ENCODE assay signal across 1 cellular context in genomic region chr4:124711469-124712416, GRCh38.
TF ChIP-seq lines count a peak whose summit lies in the region.

No MANE protein-coding gene starts in this region.

TF ChIP-seq in K562, 482 proteins besides CTCF, POLR2A, EP300 and RAD21 (continued from another document and continues in another):
- TF ChIP-seq CUX1 (CRISPR knock-in tag; IDR thresholded peaks at IDR 0.05) (no peak), MYC (IDR thresholded peaks at IDR 0.05; ENCODE audit: low read depth, low read length) (no peak), MYC (CRISPR knock-in tag; IDR thresholded peaks at IDR 0.05; ENCODE audit: borderline replicate concordance, low read depth) (no peak), BCLAF1 (IDR thresholded peaks at IDR 0.05; ENCODE audit: borderline replicate concordance in 1 of 2, control insufficient read depth in 1 of 2, low read depth in 2 of 2, low read length in 1 of 2) (no peak), ZNF274 (IDR thresholded peaks at IDR 0.05; ENCODE audit: borderline replicate concordance, low read depth, low read length) (no peak), HNRNPLL (IDR thresholded peaks at IDR 0.05; ENCODE audit: low read depth, low read length, poor library complexity, severe bottlenecking) (peak; percentile 94), JUN (IDR thresholded peaks at IDR 0.05; ENCODE audit: borderline replicate concordance, low read depth, low read length) (no peak), JUN (CRISPR knock-in tag; IDR thresholded peaks at IDR 0.05; ENCODE audit: borderline replicate concordance) (no peak), ZNF778 (CRISPR knock-in tag; IDR thresholded peaks at IDR 0.05) (no peak), ELK3 (CRISPR knock-in tag; IDR thresholded peaks at IDR 0.05) (no peak), TSHZ1 (CRISPR knock-in tag; IDR thresholded peaks at IDR 0.05) (no peak), RERE (CRISPR knock-in tag; IDR thresholded peaks at IDR 0.05; ENCODE audit: borderline replicate concordance) (no peak), KAT7 (CRISPR knock-in tag; IDR thresholded peaks at IDR 0.05; ENCODE audit: borderline replicate concordance) (no peak), JUND (IDR thresholded peaks at IDR 0.05; ENCODE audit: borderline replicate concordance, low read depth, low read length) (no peak), JUND (tag; IDR thresholded peaks at IDR 0.05; ENCODE audit: borderline replicate concordance, low read depth, low read length) (peak; percentile 26; the same call in 1 of the 3 replicates), ARID2 (IDR thresholded peaks at IDR 0.05) (no peak), BRD4 (IDR thresholded peaks at IDR 0.05) (no peak), CEBPB (tag; IDR thresholded peaks at IDR 0.05) (no peak), ZBTB1 (CRISPR knock-in tag; IDR thresholded peaks at IDR 0.05; ENCODE audit: borderline replicate concordance, low read depth) (no peak), ZNF134 (CRISPR knock-in tag; conservative IDR thresholded peaks at IDR 0.05) (no peak), SIN3A (IDR thresholded peaks at IDR 0.05; ENCODE audit: borderline replicate concordance in 2 of 2, control insufficient read depth in 1 of 2, low read depth in 2 of 2, low read length in 2 of 2) (peak in 1 of 2 experiments; percentile 14; a peak in 1 of 4 replicates), POLR2H (tag; IDR thresholded peaks at IDR 0.05; ENCODE audit: low read depth) (no peak), SRF (CRISPR knock-in tag; IDR thresholded peaks at IDR 0.05) (no peak), ZMIZ1 (IDR thresholded peaks at IDR 0.05; ENCODE audit: low read depth in 2 of 2, low read length in 2 of 2) (no peak), HDAC1 (IDR thresholded peaks at IDR 0.05) (peak in 1 of 2 experiments; percentile 24; a peak in 2 of 4 replicates), MAFF (IDR thresholded peaks at IDR 0.05; ENCODE audit: low read length) (no peak), ZNF79 (CRISPR knock-in tag; IDR thresholded peaks at IDR 0.05; ENCODE audit: low read depth) (no peak), U2AF1 (optimal IDR thresholded peaks at IDR 0.05; ENCODE audit: low read depth, low read length) (no peak), ZNF212 (CRISPR knock-in tag; IDR thresholded peaks at IDR 0.05) (no peak), E2F6 (IDR thresholded peaks at IDR 0.05; ENCODE audit: borderline replicate concordance in 1 of 2, extremely low read depth in 1 of 2, insufficient read depth in 1 of 2, insufficient read length in 1 of 2, low read depth in 1 of 2, low read length in 1 of 2, poor library complexity in 1 of 2, severe bottlenecking in 1 of 2) (peak; percentile 34 to 70), ZNF124 (CRISPR knock-in tag; IDR thresholded peaks at IDR 0.05) (no peak), ETV5 (CRISPR knock-in tag; IDR thresholded peaks at IDR 0.05; ENCODE audit: low read depth) (no peak), KLF6 (CRISPR knock-in tag; IDR thresholded peaks at IDR 0.05; ENCODE audit: borderline replicate concordance) (no peak)
